Comparison of ENCODE assay signal across 7 cellular contexts in genomic region chr3:57169872-57170623, GRCh38. TPM values are rescaled to one million over a fixed set of nuclear protein-coding genes. Genes with fewer than 3 reads are reported as not detected.
DNase-seq lines count a peak whose midpoint lies in the region; ATAC-seq, FAIRE-seq and TF ChIP-seq lines count a peak whose summit lies in the region.

No MANE protein-coding gene starts in this region.

- peak overlapping the region; percentile 98 for H3K4me2 ChIP-seq in HepG2 (ENCODE audit: low read depth, low read length)

- TF ChIP-seq RAD21 in HepG2 (CRISPR knock-in tag; IDR thresholded peaks at IDR 0.05): peak; percentile 81

- intact Hi-C loops in activated CD4-positive, alpha-beta T cell treated with anti-CD3 and anti-CD28 coated beads, Interleukin-2, amount 10 ng/mL, durations not matched to agents 24 days and 14 days (cut with micrococcal nuclease): loop anchor here (2.0 kb wide), 1 partner anchor 57 kb away; the partner anchor contains the start of gene APPL1
- intact Hi-C loops in HepG2 (cut with micrococcal nuclease; ENCODE audit: unreplicated experiment): loop anchor here (1.0 kb wide), 1 partner anchor 52 kb away; no protein-coding TSS in a partner anchor

- no peak for FAIRE-seq in HepG2 (lab: Jason Lieb, UNC)

- no peaks in the 10 kb centered on the region for H3K79me2 ChIP-seq in HepG2 (ENCODE audit: insufficient read depth, low read length)

- peak overlapping the region; percentile 62 for H3K9ac ChIP-seq in HepG2 (ENCODE audit: insufficient read depth, low read depth, low read length)

- no peak overlapping the region for H3K27ac ChIP-seq in HepG2 (ENCODE audit: extremely low read length, insufficient read depth, low read length)

- H3K9me3 ChIP-seq in HepG2 (ENCODE audit: low read length): no peaks in the 10 kb centered on the region

- CTCF ChIA-PET in HepG2 (lab: Yijun Ruan, JAX; ENCODE audit: low intra/inter-chr PET ratio, low total read pairs): interaction anchor here (1.9 kb wide), 1 partner anchor 52 kb away, joined by 9 read pairs; no protein-coding TSS in a partner anchor

- in situ Hi-C loops in HepG2 (cut with HindIII; ENCODE audit: extremely low pct_ligation_motif_present, low pct_unique_long_range_greater_than_20kb): no loop called here

- no peak overlapping the region for H3K27ac Mint-ChIP-seq in activated CD4-positive, alpha-beta T cell treated with anti-CD3 and anti-CD28 coated beads, Interleukin-2, amount 10 ng/mL, durations not matched to agents 24 days and 14 days

- no peaks in the 10 kb centered on the region for H3K9me3 Mint-ChIP-seq in activated CD4-positive, alpha-beta T cell treated with anti-CD3 and anti-CD28 coated beads, Interleukin-2, amount 10 ng/mL, durations not matched to agents 24 days and 14 days

- peaks cover 25% of the 10 kb centered on the region for H3K4me1 ChIP-seq in HepG2 (ENCODE audit: insufficient read depth, low read length)

- H3K4me3 ChIP-seq in HepG2 (replicated peaks in 1 of 3; ENCODE audit: insufficient read depth in 1 of 3, low read depth in 2 of 3, low read length in 3 of 3): peak overlapping the region; percentile 68 to 82 (median 75); a peak in 5 of 6 replicates

- peak; percentile 69 for ATAC-seq in HG02840 (IDR thresholded peaks at IDR 0.05; ENCODE audit: low FRiP score, unreplicated experiment)
- ATAC-seq in HepG2: peak; percentile 92

- no peaks in the 10 kb centered on the region for H3K36me3 ChIP-seq in HepG2 (replicated peaks in 1 of 2; ENCODE audit: control insufficient read depth in 1 of 2, insufficient read depth in 2 of 2, low read length in 2 of 2)

- peaks cover 6% of the 10 kb centered on the region for H3K4me1 Mint-ChIP-seq in activated CD4-positive, alpha-beta T cell treated with anti-CD3 and anti-CD28 coated beads, Interleukin-2, amount 10 ng/mL, durations not matched to agents 24 days and 14 days

- POLR2A ChIA-PET in HepG2 (lab: Yijun Ruan, JAX): interaction anchor here (0.6 kb wide), 1 partner anchor 422 kb away, joined by 3 read pairs; no protein-coding TSS in a partner anchor

- DNase-seq in NCI-H2171 (lab: John Stamatoyannopoulos, UW) (peak; percentile 34), dermis blood vessel endothelial cell (peak; percentile 84), HepG2 (ENCODE audit: low spot score) (peak; percentile 58)
- peak; percentile 87 for DNase-seq in activated CD4-positive, alpha-beta T cell treated with anti-CD3 and anti-CD28 coated beads, Interleukin-2, amount 10 ng/mL, durations not matched to agents 24 days and 14 days
- DNase-seq in stimulated activated CD4-positive, alpha-beta T cell treated with anti-CD3 and anti-CD28 coated beads, Interleukin-4, amount 100 ng/mL, for 1 hour: peak; percentile 64

- H2AFZ ChIP-seq in HepG2 (ENCODE audit: low read length): peak overlapping the region; percentile 45

- no peak for TF ChIP-seq POLR2A in HepG2 (IDR thresholded peaks at IDR 0.05; ENCODE audit: insufficient read depth in 1 of 2, low read depth in 2 of 2, low read length in 2 of 2)

- peak; percentile 84 for TF ChIP-seq CTCF in GM12873 (IDR thresholded peaks at IDR 0.05; ENCODE audit: insufficient read depth, low read depth, low read length, missing control alignments)
- TF ChIP-seq CTCF in HepG2 (CRISPR knock-in tag; IDR thresholded peaks at IDR 0.05): peak; percentile 94

- no TSS peak for BruUV-seq in HepG2 (replicated peaks; lab: Mats Ljungman, UMichigan)

- peak overlapping the region; percentile 69 for H3K4me3 Mint-ChIP-seq in activated CD4-positive, alpha-beta T cell treated with anti-CD3 and anti-CD28 coated beads, Interleukin-2, amount 10 ng/mL, durations not matched to agents 24 days and 14 days

- H3K36me3 Mint-ChIP-seq in activated CD4-positive, alpha-beta T cell treated with anti-CD3 and anti-CD28 coated beads, Interleukin-2, amount 10 ng/mL, durations not matched to agents 24 days and 14 days (ENCODE audit: low read depth): no peaks in the 10 kb centered on the region

- peaks cover 61% of the 10 kb centered on the region for H3K27me3 Mint-ChIP-seq in activated CD4-positive, alpha-beta T cell treated with anti-CD3 and anti-CD28 coated beads, Interleukin-2, amount 10 ng/mL, durations not matched to agents 24 days and 14 days

- WGBS in HepG2 (ENCODE audit: low lambda C conversion rate): 2% methylated on average over 11 of the region's 40 CpGs

- no peak for TF ChIP-seq EP300 in HepG2 (IDR thresholded peaks at IDR 0.05; ENCODE audit: low read depth in 2 of 2, low read length in 2 of 2)
- TF ChIP-seq EP300 in HepG2 (CRISPR knock-in tag; IDR thresholded peaks at IDR 0.05; ENCODE audit: borderline replicate concordance): no peak

- peaks cover 0 to 26% of the 10 kb centered on the region in 2 experiments; a peak in 2 of 5 replicates for H3K27me3 ChIP-seq in HepG2 (ENCODE audit: control insufficient read depth in 1 of 2, insufficient read depth in 2 of 2, low read length in 2 of 2)

- H4K20me1 ChIP-seq in HepG2 (ENCODE audit: insufficient read depth, low read length): no peaks in the 10 kb centered on the region

RNA-seq across cellular contexts. Expression of gene IL17RD, which starts 4.9 kb away (rescaled TPM):
- total RNA-seq in activated CD4-positive, alpha-beta T cell treated with anti-CD3 and anti-CD28 coated beads, Interleukin-2, amount 10 ng/mL, durations not matched to agents 24 days and 14 days: 0.14 and 0.26 TPM in 2 replicates
- 0.51 and 0.65 TPM in 2 replicates for total RNA-seq in dermis blood vessel endothelial cell
- total RNA-seq in HepG2 (2016; rRNA removed; fragmentation: Illumina TruSeq; extraction: Trizol): 0.20 and 0.31 TPM in 2 replicates
- 0.09 TPM in 1 of 2 replicates, not detected in the other for total RNA-seq in HepG2 (2016; cell fraction: cytosol; rRNA removed; fragmentation: Illumina TruSeq; extraction: Trizol; ENCODE audit: low read depth)
- 0.28 and 0.34 TPM in 2 replicates for total RNA-seq in HepG2 (2016; cell fraction: insoluble cytoplasmic fraction; rRNA removed; fragmentation: Illumina TruSeq; extraction: Trizol)
- 0.46 and 0.83 TPM in 2 replicates for total RNA-seq in HepG2 (2016; cell fraction: membrane; rRNA removed; fragmentation: Illumina TruSeq; extraction: Trizol)
- total RNA-seq in HepG2 (2016; cell fraction: nucleus; rRNA removed; fragmentation: Illumina TruSeq; extraction: Trizol): 0.28 and 0.43 TPM in 2 replicates
- polyA plus RNA-seq in HepG2 (2011; rRNA removed): 0.28 and 0.37 TPM in 2 replicates
- 0.25 and 0.26 TPM in 2 replicates for polyA plus RNA-seq in HepG2 (2011; cell fraction: cytosol; rRNA removed)
- polyA plus RNA-seq in HepG2 (2011; cell fraction: nucleus; rRNA removed): 0.43 and 0.73 TPM in 2 replicates
- 0.11 and 0.15 TPM in 2 replicates for polyA plus RNA-seq in HepG2 (2012)
- polyA plus RNA-seq in HepG2 (2016; cell fraction: cytosol; fragmentation: Illumina TruSeq; extraction: Trizol; ENCODE audit: low read depth): 0.03 and 0.24 TPM in 2 replicates
- polyA plus RNA-seq in HepG2 (2016; cell fraction: insoluble cytoplasmic fraction; fragmentation: Illumina TruSeq; extraction: Trizol; ENCODE audit: low read depth): 0.09 TPM in 2 replicates
- 0.06 and 0.22 TPM in 2 replicates for polyA plus RNA-seq in HepG2 (2016; cell fraction: membrane; fragmentation: Illumina TruSeq; extraction: Trizol; ENCODE audit: low read depth)
- polyA plus RNA-seq in HepG2 (2016; cell fraction: nucleus; fragmentation: Illumina TruSeq; extraction: Trizol; ENCODE audit: insufficient read depth, low read depth): 0.15 and 0.28 TPM in 2 replicates
- 0.30 and 1.4 TPM in 2 replicates for polyA minus RNA-seq in HepG2 (2011; rRNA and poly(A)+ RNA removed; ENCODE audit: low replicate concordance)
- polyA minus RNA-seq in HepG2 (2011; cell fraction: cytosol; rRNA and poly(A)+ RNA removed): 0.26 and 0.59 TPM in 2 replicates
- 0.13 and 0.37 TPM in 2 replicates for polyA minus RNA-seq in HepG2 (2011; cell fraction: nucleus; rRNA and poly(A)+ RNA removed)

RNA-seq across cellular contexts. Expression of gene HESX1, which starts 29.7 kb away (rescaled TPM):
- total RNA-seq in activated CD4-positive, alpha-beta T cell treated with anti-CD3 and anti-CD28 coated beads, Interleukin-2, amount 10 ng/mL, durations not matched to agents 24 days and 14 days: 0.24 and 0.63 TPM in 2 replicates
- total RNA-seq in dermis blood vessel endothelial cell: 0.34 and 0.47 TPM in 2 replicates
- 0.75 and 0.97 TPM in 2 replicates for total RNA-seq in HepG2 (2016; rRNA removed; fragmentation: Illumina TruSeq; extraction: Trizol)
- 0.26 and 0.51 TPM in 2 replicates for total RNA-seq in HepG2 (2016; cell fraction: cytosol; rRNA removed; fragmentation: Illumina TruSeq; extraction: Trizol; ENCODE audit: low read depth)
- total RNA-seq in HepG2 (2016; cell fraction: insoluble cytoplasmic fraction; rRNA removed; fragmentation: Illumina TruSeq; extraction: Trizol): 0.49 and 0.84 TPM in 2 replicates
- total RNA-seq in HepG2 (2016; cell fraction: membrane; rRNA removed; fragmentation: Illumina TruSeq; extraction: Trizol): 0.56 and 1.2 TPM in 2 replicates
- total RNA-seq in HepG2 (2016; cell fraction: nucleus; rRNA removed; fragmentation: Illumina TruSeq; extraction: Trizol): 1.0 TPM in 1 of 2 replicates, not detected in the other
- polyA plus RNA-seq in HepG2 (2011; rRNA removed): 0.57 and 0.94 TPM in 2 replicates
- polyA plus RNA-seq in HepG2 (2011; cell fraction: cytosol; rRNA removed): 0.48 and 0.79 TPM in 2 replicates
- 0.58 and 0.87 TPM in 2 replicates for polyA plus RNA-seq in HepG2 (2011; cell fraction: nucleus; rRNA removed)
- 0.71 and 0.84 TPM in 2 replicates for polyA plus RNA-seq in HepG2 (2012)
- polyA plus RNA-seq in HepG2 (2016; cell fraction: cytosol; fragmentation: Illumina TruSeq; extraction: Trizol; ENCODE audit: low read depth): 0.51 and 0.66 TPM in 2 replicates
- 0.93 and 1.2 TPM in 2 replicates for polyA plus RNA-seq in HepG2 (2016; cell fraction: insoluble cytoplasmic fraction; fragmentation: Illumina TruSeq; extraction: Trizol; ENCODE audit: low read depth)
- 0.40 and 0.78 TPM in 2 replicates for polyA plus RNA-seq in HepG2 (2016; cell fraction: membrane; fragmentation: Illumina TruSeq; extraction: Trizol; ENCODE audit: low read depth)
- polyA plus RNA-seq in HepG2 (2016; cell fraction: nucleus; fragmentation: Illumina TruSeq; extraction: Trizol; ENCODE audit: insufficient read depth, low read depth): 1.1 and 1.6 TPM in 2 replicates
- polyA minus RNA-seq in HepG2 (2011; rRNA and poly(A)+ RNA removed; ENCODE audit: low replicate concordance): 0.61 TPM in 1 of 2 replicates, not detected in the other
- not detected in 2 replicates for polyA minus RNA-seq in HepG2 (2011; cell fraction: cytosol; rRNA and poly(A)+ RNA removed)
- not detected in 2 replicates for polyA minus RNA-seq in HepG2 (2011; cell fraction: nucleus; rRNA and poly(A)+ RNA removed)

RNA-seq across cellular contexts. Expression of gene APPL1, which starts 57.5 kb away (rescaled TPM):
- total RNA-seq in activated CD4-positive, alpha-beta T cell treated with anti-CD3 and anti-CD28 coated beads, Interleukin-2, amount 10 ng/mL, durations not matched to agents 24 days and 14 days: 40.4 and 44.8 TPM in 2 replicates
- total RNA-seq in dermis blood vessel endothelial cell (39.3 and 58.9 TPM in 2 replicates), HepG2 (2016; rRNA removed; fragmentation: Illumina TruSeq; extraction: Trizol) (29.0 and 47.9 TPM in 2 replicates)
- total RNA-seq in HepG2 (2016; cell fraction: cytosol; rRNA removed; fragmentation: Illumina TruSeq; extraction: Trizol; ENCODE audit: low read depth): 18.9 and 22.1 TPM in 2 replicates
- 30.6 and 46.1 TPM in 2 replicates for total RNA-seq in HepG2 (2016; cell fraction: insoluble cytoplasmic fraction; rRNA removed; fragmentation: Illumina TruSeq; extraction: Trizol)
- total RNA-seq in HepG2 (2016; cell fraction: membrane; rRNA removed; fragmentation: Illumina TruSeq; extraction: Trizol): 24.9 and 28.8 TPM in 2 replicates
- 22.1 and 25.8 TPM in 2 replicates for total RNA-seq in HepG2 (2016; cell fraction: nucleus; rRNA removed; fragmentation: Illumina TruSeq; extraction: Trizol)
- polyA plus RNA-seq in HepG2 (2011; rRNA removed): 11.2 and 14.3 TPM in 2 replicates
- 7.3 and 9.5 TPM in 2 replicates for polyA plus RNA-seq in HepG2 (2011; cell fraction: cytosol; rRNA removed)
- 4.9 and 6.8 TPM in 2 replicates for polyA plus RNA-seq in HepG2 (2011; cell fraction: nucleus; rRNA removed)
- polyA plus RNA-seq in HepG2 (2012): 13.5 and 15.8 TPM in 2 replicates
- 2.3 and 2.5 TPM in 2 replicates for polyA plus RNA-seq in HepG2 (2016; cell fraction: cytosol; fragmentation: Illumina TruSeq; extraction: Trizol; ENCODE audit: low read depth)
- 23.2 and 23.3 TPM in 2 replicates for polyA plus RNA-seq in HepG2 (2016; cell fraction: insoluble cytoplasmic fraction; fragmentation: Illumina TruSeq; extraction: Trizol; ENCODE audit: low read depth)
- polyA plus RNA-seq in HepG2 (2016; cell fraction: membrane; fragmentation: Illumina TruSeq; extraction: Trizol; ENCODE audit: low read depth): 5.1 and 7.5 TPM in 2 replicates
- polyA plus RNA-seq in HepG2 (2016; cell fraction: nucleus; fragmentation: Illumina TruSeq; extraction: Trizol; ENCODE audit: insufficient read depth, low read depth): 11.6 and 12.5 TPM in 2 replicates
- 31.2 and 53.9 TPM in 2 replicates for polyA minus RNA-seq in HepG2 (2011; rRNA and poly(A)+ RNA removed; ENCODE audit: low replicate concordance)
- polyA minus RNA-seq in HepG2 (2011; cell fraction: cytosol; rRNA and poly(A)+ RNA removed): 25.4 and 28.6 TPM in 2 replicates
- 46.0 and 49.7 TPM in 2 replicates for polyA minus RNA-seq in HepG2 (2011; cell fraction: nucleus; rRNA and poly(A)+ RNA removed)

Comparison
In these comparisons a context has a peak if more than half of its experiments do, and no peak if none do; other contexts are left out.
1. DNase-seq: peak in every context shown above with its lines; median percentile 87 in activated CD4-positive, alpha-beta T cell treated with anti-CD3 and anti-CD28 coated beads, Interleukin-2, amount 10 ng/mL, durations not matched to agents 24 days and 14 days; 84 in dermis blood vessel endothelial cell; 64 in stimulated activated CD4-positive, alpha-beta T cell treated with anti-CD3 and anti-CD28 coated beads, Interleukin-4, amount 100 ng/mL, for 1 hour; 58 in HepG2; 34 in NCI-H2171.